37 cellular contexts compared by ENCODE assay signal in genomic region chr6:152836523-152836922, GRCh38.
"Had no signal": no experiment of that assay in that cellular context is flagged by ENCODE, and none has a peak within 500 bp of the region (broad histone marks: within the 10 kb centered on the region; RNA-seq: fewer than 3 reads in every experiment).

No MANE protein-coding gene starts in this region.

- H3K4me2 ChIP-seq: PC-9 had no signal

- DNase-seq: activated CD4-positive, alpha-beta memory T cell treated with anti-CD3 and anti-CD28 coated beads, Interleukin-2, amount 10 ng/mL, durations not matched to agents 7 days and 5 days; activated CD4-positive, alpha-beta T cell treated with anti-CD3 and anti-CD28 coated beads for 1 hour; activated CD4-positive, alpha-beta T cell treated with anti-CD3 and anti-CD28 coated beads for 48 hours; activated CD4-positive, CD25-positive, alpha-beta regulatory T cell; activated CD8-positive, alpha-beta memory T cell treated with anti-CD3 and anti-CD28 coated beads for 24 hours; activated CD8-positive, alpha-beta memory T cell treated with anti-CD3 and anti-CD28 coated beads, Interleukin-2, amount 10 ng/mL, durations not matched to agents 7 days and 5 days; activated CD8-positive, alpha-beta memory T cell treated with anti-CD3 and anti-CD28 coated beads, Interleukin-2, amount 50 U/mL, for 48 hours; activated effector memory CD4-positive, alpha-beta T cell treated with Interleukin-2 at 50 U/mL for 16 hours; activated naive CD4-positive, alpha-beta T cell; activated naive CD8-positive, alpha-beta T cell treated with anti-CD3 and anti-CD28 coated beads, Interleukin-2, amount 10 ng/mL, durations not matched to agents 7 days and 5 days; activated T-cell treated with anti-CD3 and anti-CD28 coated beads, Interleukin-2, amount 50 U/mL, for 48 hours; amygdala; Karpas-422; KBM-7; NCI-H1048; NCI-H1436 treated with DMSO at 0.1 percent for 48 hours; NCI-H1694 treated with DMSO at 0.1 percent for 48 hours; NCI-H2029; NCI-H2171 treated with DMSO at 0.1 percent for 48 hours; NCI-H2227 treated with DMSO at 0.1 percent for 48 hours; NCI-H446 treated with DMSO at 0.1 percent for 48 hours; NCI-H524; NCI-H69; NCI-H82; PC-9; SIG-M5; SW 1271; T-helper 1 cell; T-helper 2 cell; T-helper 9 cell had no signal

- H3K27ac Mint-ChIP-seq: activated CD4-positive, alpha-beta memory T cell treated with anti-CD3 and anti-CD28 coated beads, Interleukin-2, amount 10 ng/mL, durations not matched to agents 7 days and 5 days; activated CD8-positive, alpha-beta memory T cell treated with anti-CD3 and anti-CD28 coated beads, Interleukin-2, amount 10 ng/mL, durations not matched to agents 7 days and 5 days; activated naive CD4-positive, alpha-beta T cell treated with anti-CD3 and anti-CD28 coated beads, Interleukin-2, amount 50 U/mL, for 24 hours; activated naive CD8-positive, alpha-beta T cell treated with anti-CD3 and anti-CD28 coated beads, Interleukin-2, amount 10 ng/mL, durations not matched to agents 7 days and 5 days had no signal

- H3K4me3 Mint-ChIP-seq: activated CD4-positive, alpha-beta memory T cell treated with anti-CD3 and anti-CD28 coated beads, Interleukin-2, amount 10 ng/mL, durations not matched to agents 7 days and 5 days; activated CD8-positive, alpha-beta memory T cell treated with anti-CD3 and anti-CD28 coated beads, Interleukin-2, amount 10 ng/mL, durations not matched to agents 7 days and 5 days; activated naive CD4-positive, alpha-beta T cell treated with anti-CD3 and anti-CD28 coated beads, Interleukin-2, amount 50 U/mL, for 24 hours; activated naive CD8-positive, alpha-beta T cell treated with anti-CD3 and anti-CD28 coated beads, Interleukin-2, amount 10 ng/mL, durations not matched to agents 7 days and 5 days; central memory CD8-positive, alpha-beta T cell had no signal

- H3K4me1 ChIP-seq: ascending aorta had no signal

- ATAC-seq: activated CD8-positive, alpha-beta memory T cell treated with anti-CD3 and anti-CD28 coated beads, Interleukin-2, amount 10 ng/mL, durations not matched to agents 7 days and 5 days; Right ventricle myocardium inferior had no signal

- H3K4me3 ChIP-seq: ascending aorta, cardiac muscle cell, PC-9 had no signal

- H3K4me1 Mint-ChIP-seq: activated CD4-positive, alpha-beta memory T cell treated with anti-CD3 and anti-CD28 coated beads, Interleukin-2, amount 10 ng/mL, durations not matched to agents 7 days and 5 days; activated CD8-positive, alpha-beta memory T cell treated with anti-CD3 and anti-CD28 coated beads, Interleukin-2, amount 10 ng/mL, durations not matched to agents 7 days and 5 days; activated naive CD4-positive, alpha-beta T cell treated with anti-CD3 and anti-CD28 coated beads, Interleukin-2, amount 50 U/mL, for 24 hours; activated naive CD8-positive, alpha-beta T cell treated with anti-CD3 and anti-CD28 coated beads, Interleukin-2, amount 10 ng/mL, durations not matched to agents 7 days and 5 days; central memory CD8-positive, alpha-beta T cell had no signal

- H3K36me3 ChIP-seq: ascending aorta, cardiac muscle cell had no signal

- H3K27ac ChIP-seq: ascending aorta, cardiac muscle cell, PC-9, RWPE1, VCaP had no signal

- H3K36me3 Mint-ChIP-seq: activated CD8-positive, alpha-beta memory T cell treated with anti-CD3 and anti-CD28 coated beads, Interleukin-2, amount 10 ng/mL, durations not matched to agents 7 days and 5 days; activated naive CD4-positive, alpha-beta T cell treated with anti-CD3 and anti-CD28 coated beads, Interleukin-2, amount 50 U/mL, for 24 hours; activated naive CD8-positive, alpha-beta T cell treated with anti-CD3 and anti-CD28 coated beads, Interleukin-2, amount 10 ng/mL, durations not matched to agents 7 days and 5 days had no signal

- H3K27me3 Mint-ChIP-seq: activated CD4-positive, alpha-beta memory T cell treated with anti-CD3 and anti-CD28 coated beads, Interleukin-2, amount 10 ng/mL, durations not matched to agents 7 days and 5 days; activated naive CD8-positive, alpha-beta T cell treated with anti-CD3 and anti-CD28 coated beads, Interleukin-2, amount 10 ng/mL, durations not matched to agents 7 days and 5 days had no signal

- H3K9me3 ChIP-seq: ascending aorta had no signal

- H3K9me3 Mint-ChIP-seq: activated CD4-positive, alpha-beta memory T cell treated with anti-CD3 and anti-CD28 coated beads, Interleukin-2, amount 10 ng/mL, durations not matched to agents 7 days and 5 days had no signal

- H3K27me3 ChIP-seq: ascending aorta, cardiac muscle cell had no signal

- H2AFZ ChIP-seq: PC-9 had no signal
